In the genomic region with DNA sequence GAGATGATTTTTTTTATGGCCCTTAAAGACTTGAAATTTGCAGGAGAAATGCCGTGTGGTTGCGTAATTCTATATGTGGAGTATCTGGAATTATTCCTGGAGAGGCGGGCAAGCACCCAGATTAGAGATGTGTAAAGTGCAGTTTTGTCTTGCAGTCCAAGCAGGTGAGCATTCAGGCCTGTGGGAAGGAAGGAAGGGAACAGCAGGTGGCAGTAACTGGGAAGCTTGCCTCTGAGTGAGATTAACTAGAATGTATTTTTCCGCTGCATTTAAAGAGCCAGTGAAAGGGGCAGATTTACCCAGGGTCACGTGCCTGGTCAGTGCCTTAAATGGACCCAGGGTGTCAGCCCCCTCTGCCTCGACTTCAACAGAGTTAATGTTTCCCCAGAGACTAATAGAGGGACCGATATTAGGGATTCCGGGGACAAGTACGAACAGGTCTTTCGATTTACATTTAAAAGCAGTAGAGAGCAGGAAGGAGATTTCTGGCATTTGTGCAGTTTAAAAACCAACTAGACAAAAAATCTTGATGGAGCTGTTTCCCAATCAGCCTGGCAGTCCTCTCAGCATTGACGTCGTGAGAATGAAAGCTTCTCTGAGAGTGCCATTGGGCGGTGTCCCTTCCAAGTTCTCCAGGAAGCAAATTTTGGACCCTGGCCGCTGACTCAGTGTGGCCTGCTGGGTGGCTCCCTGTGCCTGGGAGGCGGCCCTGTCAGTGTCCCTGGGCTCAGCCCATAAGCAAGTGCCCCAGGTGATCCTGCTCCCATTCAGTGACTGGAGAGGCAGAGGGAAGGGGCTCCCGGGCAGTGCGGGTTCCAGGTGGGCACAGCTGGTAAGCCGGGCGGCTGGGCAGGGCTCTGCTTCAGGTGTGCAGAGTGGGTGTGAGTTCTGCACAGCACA, we compare ENCODE assay signal across 1 cellular context.
TF ChIP-seq lines count a peak whose summit lies in the region.

No MANE protein-coding gene starts in this region.

TF ChIP-seq in HepG2, 621 proteins besides CTCF, POLR2A, EP300 and RAD21 (continued from another document and continues in another):
- TF ChIP-seq, protein P1, sequence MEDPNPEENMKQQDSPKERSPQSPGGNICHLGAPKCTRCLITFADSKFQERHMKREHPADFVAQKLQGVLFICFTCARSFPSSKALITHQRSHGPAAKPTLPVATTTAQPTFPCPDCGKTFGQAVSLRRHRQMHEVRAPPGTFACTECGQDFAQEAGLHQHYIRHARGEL (CRISPR knock-in tag; IDR thresholded peaks at IDR 0.05) = no peak
- TF ChIP-seq ZNF260 (CRISPR knock-in tag; IDR thresholded peaks at IDR 0.05; ENCODE audit: borderline replicate concordance, low read depth) (no peak), HNF4A (CRISPR knock-in tag; IDR thresholded peaks at IDR 0.05) (peak; percentile 43; the same call in 1 of the 2 replicates), HNRNPLL (IDR thresholded peaks at IDR 0.05; ENCODE audit: low read depth, low read length, poor library complexity, severe bottlenecking) (peak; percentile 34), GLI4 (CRISPR knock-in tag; IDR thresholded peaks at IDR 0.05; ENCODE audit: borderline replicate concordance) (no peak), NFKB2 (CRISPR knock-in tag; IDR thresholded peaks at IDR 0.05; ENCODE audit: borderline replicate concordance) (0 out of 2 replicates have a peak, but pooled peaks have one; percentile 40), JUND (CRISPR knock-in tag; IDR thresholded peaks at IDR 0.05) (peak; percentile 29; the same call in 1 of the 2 replicates), SKI (IDR thresholded peaks at IDR 0.05; ENCODE audit: partially characterized antibody) (no peak), ZKSCAN8 (CRISPR knock-in tag; IDR thresholded peaks at IDR 0.05; ENCODE audit: borderline replicate concordance) (0 out of 2 replicates have a peak, but pooled peaks have one; percentile 14), HIVEP1 (CRISPR knock-in tag; IDR thresholded peaks at IDR 0.05) (no peak), IRF2 (CRISPR knock-in tag; IDR thresholded peaks at IDR 0.05) (no peak; the same call in 1 of the 2 replicates), ARID2 (CRISPR knock-in tag; IDR thresholded peaks at IDR 0.05; ENCODE audit: borderline replicate concordance) (0 out of 2 replicates have a peak, but pooled peaks have one; percentile 27), ZNF12 (CRISPR knock-in tag; IDR thresholded peaks at IDR 0.05) (0 out of 2 replicates have a peak, but pooled peaks have one; percentile 21), JDP2 (CRISPR knock-in tag; IDR thresholded peaks at IDR 0.05; ENCODE audit: borderline replicate concordance) (no peak), MYNN (CRISPR knock-in tag; IDR thresholded peaks at IDR 0.05; ENCODE audit: low read depth) (no peak), THYN1 (CRISPR knock-in tag; IDR thresholded peaks at IDR 0.05; ENCODE audit: borderline replicate concordance, low read depth) (no peak), ZBTB1 (CRISPR knock-in tag; IDR thresholded peaks at IDR 0.05; ENCODE audit: borderline replicate concordance) (no peak), SMARCC2 (IDR thresholded peaks at IDR 0.05) (no peak), TSC22D2 (CRISPR knock-in tag; IDR thresholded peaks at IDR 0.05; ENCODE audit: borderline replicate concordance) (no peak), RBFOX2 (IDR thresholded peaks at IDR 0.05; ENCODE audit: low read depth, low read length) (0 out of 2 replicates have a peak, but pooled peaks have one; percentile 36), ZNF331 (CRISPR knock-in tag; IDR thresholded peaks at IDR 0.05) (peak; percentile 58), KLF6 (CRISPR knock-in tag; IDR thresholded peaks at IDR 0.05) (peak; percentile 50; the same call in 1 of the 2 replicates), ZNF367 (CRISPR knock-in tag; IDR thresholded peaks at IDR 0.05; ENCODE audit: borderline replicate concordance) (peak; percentile 94), RAD51 (IDR thresholded peaks at IDR 0.05; ENCODE audit: borderline replicate concordance) (peak; percentile 55), ZNF496 (CRISPR knock-in tag; IDR thresholded peaks at IDR 0.05; ENCODE audit: insufficient replicate concordance) (no peak), ATF7-NPFF (CRISPR knock-in tag; IDR thresholded peaks at IDR 0.05; ENCODE audit: low read depth) (no peak), REL (CRISPR knock-in tag; conservative IDR thresholded peaks at IDR 0.05) (no peak), ZNF430 (CRISPR knock-in tag; IDR thresholded peaks at IDR 0.05) (no peak; the same call in 1 of the 2 replicates), ZNF674 (CRISPR knock-in tag; IDR thresholded peaks at IDR 0.05; ENCODE audit: low read depth) (0 out of 2 replicates have a peak, but pooled peaks have one; percentile 56), RBM39 (IDR thresholded peaks at IDR 0.05; ENCODE audit: low read depth, low read length, poor library complexity, severe bottlenecking) (no peak), ARNT2 (CRISPR knock-in tag; IDR thresholded peaks at IDR 0.05; ENCODE audit: low read depth) (no peak), CBFB (CRISPR knock-in tag; IDR thresholded peaks at IDR 0.05) (0 out of 2 replicates have a peak, but pooled peaks have one; percentile 23), SATB2 (CRISPR knock-in tag; IDR thresholded peaks at IDR 0.05) (no peak), ZNF678 (CRISPR knock-in tag; IDR thresholded peaks at IDR 0.05) (no peak), SMC3 (IDR thresholded peaks at IDR 0.05; ENCODE audit: low read length) (peak; percentile 96), ZNF317 (CRISPR knock-in tag; IDR thresholded peaks at IDR 0.05) (no peak), ESRRA (CRISPR knock-in tag; IDR thresholded peaks at IDR 0.05; ENCODE audit: low read depth) (no peak), ZNF562 (CRISPR knock-in tag; IDR thresholded peaks at IDR 0.05; ENCODE audit: borderline replicate concordance) (no peak), EHMT2 (IDR thresholded peaks at IDR 0.05; ENCODE audit: borderline replicate concordance, low read depth, low read length) (peak; percentile 38; the same call in 1 of the 2 replicates), MIER3 (CRISPR knock-in tag; IDR thresholded peaks at IDR 0.05; ENCODE audit: borderline replicate concordance) (no peak)
- TF ChIP-seq, protein P2, sequence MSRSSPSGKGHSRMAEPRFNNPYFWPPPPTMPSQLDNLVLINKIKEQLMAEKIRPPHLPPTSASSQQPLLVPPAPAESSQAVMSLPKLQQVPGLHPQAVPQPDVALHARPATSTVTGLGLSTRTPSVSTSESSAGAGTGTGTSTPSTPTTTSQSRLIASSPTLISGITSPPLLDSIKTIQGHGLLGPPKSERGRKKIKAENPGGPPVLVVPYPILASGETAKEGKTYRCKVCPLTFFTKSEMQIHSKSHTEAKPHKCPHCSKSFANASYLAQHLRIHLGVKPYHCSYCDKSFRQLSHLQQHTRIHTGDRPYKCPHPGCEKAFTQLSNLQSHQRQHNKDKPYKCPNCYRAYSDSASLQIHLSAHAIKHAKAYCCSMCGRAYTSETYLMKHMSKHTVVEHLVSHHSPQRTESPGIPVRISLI (CRISPR knock-in tag; IDR thresholded peaks at IDR 0.05; ENCODE audit: borderline replicate concordance) = peak; percentile 30; the same call in 1 of the 2 replicates
- TF ChIP-seq, protein P3, sequence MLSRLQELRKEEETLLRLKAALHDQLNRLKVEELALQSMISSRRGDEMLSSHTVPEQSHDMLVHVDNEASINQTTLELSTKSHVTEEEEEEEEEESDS (CRISPR knock-in tag; IDR thresholded peaks at IDR 0.05; ENCODE audit: borderline replicate concordance) = 0 out of 2 replicates have a peak, but pooled peaks have one; percentile 44
- TF ChIP-seq, protein P4, sequence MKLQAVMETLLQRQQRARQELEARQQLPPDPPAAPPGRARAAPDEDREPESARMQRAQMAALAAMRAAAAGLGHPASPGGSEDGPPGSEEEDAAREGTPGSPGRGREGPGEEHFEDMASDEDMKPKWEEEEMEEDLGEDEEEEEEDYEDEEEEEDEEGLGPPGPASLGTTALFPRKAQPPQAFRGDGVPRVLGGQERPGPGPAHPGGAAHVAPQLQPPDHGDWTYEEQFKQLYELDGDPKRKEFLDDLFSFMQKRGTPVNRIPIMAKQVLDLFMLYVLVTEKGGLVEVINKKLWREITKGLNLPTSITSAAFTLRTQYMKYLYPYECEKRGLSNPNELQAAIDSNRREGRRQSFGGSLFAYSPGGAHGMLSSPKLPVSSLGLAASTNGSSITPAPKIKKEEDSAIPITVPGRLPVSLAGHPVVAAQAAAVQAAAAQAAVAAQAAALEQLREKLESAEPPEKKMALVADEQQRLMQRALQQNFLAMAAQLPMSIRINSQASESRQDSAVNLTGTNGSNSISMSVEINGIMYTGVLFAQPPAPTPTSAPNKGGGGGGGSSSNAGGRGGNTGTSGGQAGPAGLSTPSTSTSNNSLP (IDR thresholded peaks at IDR 0.05; ENCODE audit: low read depth, low read length) = no peak
- TF ChIP-seq, protein P5, sequence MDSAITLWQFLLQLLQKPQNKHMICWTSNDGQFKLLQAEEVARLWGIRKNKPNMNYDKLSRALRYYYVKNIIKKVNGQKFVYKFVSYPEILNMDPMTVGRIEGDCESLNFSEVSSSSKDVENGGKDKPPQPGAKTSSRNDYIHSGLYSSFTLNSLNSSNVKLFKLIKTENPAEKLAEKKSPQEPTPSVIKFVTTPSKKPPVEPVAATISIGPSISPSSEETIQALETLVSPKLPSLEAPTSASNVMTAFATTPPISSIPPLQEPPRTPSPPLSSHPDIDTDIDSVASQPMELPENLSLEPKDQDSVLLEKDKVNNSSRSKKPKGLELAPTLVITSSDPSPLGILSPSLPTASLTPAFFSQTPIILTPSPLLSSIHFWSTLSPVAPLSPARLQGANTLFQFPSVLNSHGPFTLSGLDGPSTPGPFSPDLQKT (CRISPR knock-in tag; IDR thresholded peaks at IDR 0.05; ENCODE audit: borderline replicate concordance) = no peak
- TF ChIP-seq, protein P6, sequence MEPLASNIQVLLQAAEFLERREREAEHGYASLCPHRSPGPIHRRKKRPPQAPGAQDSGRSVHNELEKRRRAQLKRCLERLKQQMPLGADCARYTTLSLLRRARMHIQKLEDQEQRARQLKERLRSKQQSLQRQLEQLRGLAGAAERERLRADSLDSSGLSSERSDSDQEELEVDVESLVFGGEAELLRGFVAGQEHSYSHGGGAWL (CRISPR knock-in tag; IDR thresholded peaks at IDR 0.05) = no peak
- TF ChIP-seq, protein P7, sequence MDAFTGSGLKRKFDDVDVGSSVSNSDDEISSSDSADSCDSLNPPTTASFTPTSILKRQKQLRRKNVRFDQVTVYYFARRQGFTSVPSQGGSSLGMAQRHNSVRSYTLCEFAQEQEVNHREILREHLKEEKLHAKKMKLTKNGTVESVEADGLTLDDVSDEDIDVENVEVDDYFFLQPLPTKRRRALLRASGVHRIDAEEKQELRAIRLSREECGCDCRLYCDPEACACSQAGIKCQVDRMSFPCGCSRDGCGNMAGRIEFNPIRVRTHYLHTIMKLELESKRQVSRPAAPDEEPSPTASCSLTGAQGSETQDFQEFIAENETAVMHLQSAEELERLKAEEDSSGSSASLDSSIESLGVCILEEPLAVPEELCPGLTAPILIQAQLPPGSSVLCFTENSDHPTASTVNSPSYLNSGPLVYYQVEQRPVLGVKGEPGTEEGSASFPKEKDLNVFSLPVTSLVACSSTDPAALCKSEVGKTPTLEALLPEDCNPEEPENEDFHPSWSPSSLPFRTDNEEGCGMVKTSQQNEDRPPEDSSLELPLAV (CRISPR knock-in tag; conservative IDR thresholded peaks at IDR 0.05; ENCODE audit: low read depth) = no peak
- TF ChIP-seq, protein P8, sequence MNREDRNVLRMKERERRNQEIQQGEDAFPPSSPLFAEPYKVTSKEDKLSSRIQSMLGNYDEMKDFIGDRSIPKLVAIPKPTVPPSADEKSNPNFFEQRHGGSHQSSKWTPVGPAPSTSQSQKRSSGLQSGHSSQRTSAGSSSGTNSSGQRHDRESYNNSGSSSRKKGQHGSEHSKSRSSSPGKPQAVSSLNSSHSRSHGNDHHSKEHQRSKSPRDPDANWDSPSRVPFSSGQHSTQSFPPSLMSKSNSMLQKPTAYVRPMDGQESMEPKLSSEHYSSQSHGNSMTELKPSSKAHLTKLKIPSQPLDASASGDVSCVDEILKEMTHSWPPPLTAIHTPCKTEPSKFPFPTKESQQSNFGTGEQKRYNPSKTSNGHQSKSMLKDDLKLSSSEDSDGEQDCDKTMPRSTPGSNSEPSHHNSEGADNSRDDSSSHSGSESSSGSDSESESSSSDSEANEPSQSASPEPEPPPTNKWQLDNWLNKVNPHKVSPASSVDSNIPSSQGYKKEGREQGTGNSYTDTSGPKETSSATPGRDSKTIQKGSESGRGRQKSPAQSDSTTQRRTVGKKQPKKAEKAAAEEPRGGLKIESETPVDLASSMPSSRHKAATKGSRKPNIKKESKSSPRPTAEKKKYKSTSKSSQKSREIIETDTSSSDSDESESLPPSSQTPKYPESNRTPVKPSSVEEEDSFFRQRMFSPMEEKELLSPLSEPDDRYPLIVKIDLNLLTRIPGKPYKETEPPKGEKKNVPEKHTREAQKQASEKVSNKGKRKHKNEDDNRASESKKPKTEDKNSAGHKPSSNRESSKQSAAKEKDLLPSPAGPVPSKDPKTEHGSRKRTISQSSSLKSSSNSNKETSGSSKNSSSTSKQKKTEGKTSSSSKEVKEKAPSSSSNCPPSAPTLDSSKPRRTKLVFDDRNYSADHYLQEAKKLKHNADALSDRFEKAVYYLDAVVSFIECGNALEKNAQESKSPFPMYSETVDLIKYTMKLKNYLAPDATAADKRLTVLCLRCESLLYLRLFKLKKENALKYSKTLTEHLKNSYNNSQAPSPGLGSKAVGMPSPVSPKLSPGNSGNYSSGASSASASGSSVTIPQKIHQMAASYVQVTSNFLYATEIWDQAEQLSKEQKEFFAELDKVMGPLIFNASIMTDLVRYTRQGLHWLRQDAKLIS (CRISPR knock-in tag; IDR thresholded peaks at IDR 0.05) = no peak
- TF ChIP-seq, protein P9, sequence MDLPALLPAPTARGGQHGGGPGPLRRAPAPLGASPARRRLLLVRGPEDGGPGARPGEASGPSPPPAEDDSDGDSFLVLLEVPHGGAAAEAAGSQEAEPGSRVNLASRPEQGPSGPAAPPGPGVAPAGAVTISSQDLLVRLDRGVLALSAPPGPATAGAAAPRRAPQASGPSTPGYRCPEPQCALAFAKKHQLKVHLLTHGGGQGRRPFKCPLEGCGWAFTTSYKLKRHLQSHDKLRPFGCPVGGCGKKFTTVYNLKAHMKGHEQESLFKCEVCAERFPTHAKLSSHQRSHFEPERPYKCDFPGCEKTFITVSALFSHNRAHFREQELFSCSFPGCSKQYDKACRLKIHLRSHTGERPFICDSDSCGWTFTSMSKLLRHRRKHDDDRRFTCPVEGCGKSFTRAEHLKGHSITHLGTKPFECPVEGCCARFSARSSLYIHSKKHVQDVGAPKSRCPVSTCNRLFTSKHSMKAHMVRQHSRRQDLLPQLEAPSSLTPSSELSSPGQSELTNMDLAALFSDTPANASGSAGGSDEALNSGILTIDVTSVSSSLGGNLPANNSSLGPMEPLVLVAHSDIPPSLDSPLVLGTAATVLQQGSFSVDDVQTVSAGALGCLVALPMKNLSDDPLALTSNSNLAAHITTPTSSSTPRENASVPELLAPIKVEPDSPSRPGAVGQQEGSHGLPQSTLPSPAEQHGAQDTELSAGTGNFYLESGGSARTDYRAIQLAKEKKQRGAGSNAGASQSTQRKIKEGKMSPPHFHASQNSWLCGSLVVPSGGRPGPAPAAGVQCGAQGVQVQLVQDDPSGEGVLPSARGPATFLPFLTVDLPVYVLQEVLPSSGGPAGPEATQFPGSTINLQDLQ (CRISPR knock-in tag; IDR thresholded peaks at IDR 0.05) = 0 out of 2 replicates have a peak, but pooled peaks have one; percentile 0
